In the genomic region with DNA sequence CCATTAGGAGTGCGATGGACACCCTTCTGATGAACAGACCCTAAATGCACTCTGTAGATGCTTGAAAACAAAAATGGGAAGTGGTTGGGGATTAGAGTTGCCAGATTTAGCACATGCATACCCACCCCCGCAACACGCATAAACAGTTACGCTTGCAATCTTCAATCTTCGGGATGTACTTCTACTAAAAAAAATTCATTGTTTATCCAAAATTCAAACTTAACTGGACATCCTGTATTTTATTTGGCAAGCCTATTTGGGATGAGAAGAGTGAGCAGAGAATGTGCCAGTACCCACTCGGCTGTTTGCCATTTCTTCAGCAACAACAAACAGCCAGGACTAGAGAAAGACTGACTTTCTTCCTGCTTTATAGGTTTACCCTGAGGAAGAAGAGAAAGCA, we compare ENCODE assay signal across 25 cellular contexts.
A peak's percentile ranks its signal among the peaks of the same experiment; 100 is the strongest.
DNase-seq lines count a peak whose midpoint lies in the region; ATAC-seq and TF ChIP-seq lines count a peak whose summit lies in the region.
"Had no signal": no experiment of that assay in that cellular context is flagged by ENCODE, and none has a peak within 500 bp of the region (broad histone marks: within the 10 kb centered on the region; RNA-seq: fewer than 3 reads in every experiment).

No MANE protein-coding gene starts in this region.

- H3K4me1 Mint-ChIP-seq in nephron, result peaks cover 25% of the 10 kb centered on the region
- H3K4me1 Mint-ChIP-seq: CD8-positive, alpha-beta memory T cell; immature natural killer cell; neural crest cell had no signal

- H3K9me3 Mint-ChIP-seq in nephron, result no peaks in the 10 kb centered on the region
- H3K9me3 Mint-ChIP-seq: activated CD4-positive, alpha-beta memory T cell treated with anti-CD3 and anti-CD28 coated beads for 36 hours; activated T-cell treated with anti-CD3 and anti-CD28 coated beads, Interleukin-2, amount 50 U/mL, for 4 hours; CD8-positive, alpha-beta memory T cell; immature natural killer cell; neural crest cell; T-helper 1 cell treated with Interleukin-12 subunit alpha and Interleukin-12 subunit beta and Interleukin-4 antibody, amounts not matched to agents 30 μg/mL and 1 μg/mL, for 36 hours had no signal

- H3K27ac Mint-ChIP-seq in nephron, result peak overlapping the region in 2 of 3 experiments; percentile 39 to 65
- H3K27ac Mint-ChIP-seq: activated CD4-positive, alpha-beta memory T cell treated with anti-CD3 and anti-CD28 coated beads for 36 hours; activated naive CD8-positive, alpha-beta T cell; CD8-positive, alpha-beta memory T cell; IgD-negative memory B cell; immature natural killer cell; T-helper 1 cell treated with Interleukin-12 subunit alpha and Interleukin-12 subunit beta and Interleukin-4 antibody, amounts not matched to agents 30 μg/mL and 1 μg/mL, for 36 hours had no signal

- no peak for ATAC-seq in GM18867 (IDR thresholded peaks at IDR 0.05; ENCODE audit: unreplicated experiment)
- ATAC-seq: activated T-cell treated with anti-CD3 and anti-CD28 coated beads, Interleukin-2, amount 50 U/mL, for 4 hours; body of pancreas had no signal

- peaks cover 4% of the 10 kb centered on the region for H3K27me3 Mint-ChIP-seq in nephron (ENCODE audit: low read depth)
- H3K27me3 Mint-ChIP-seq: activated naive CD8-positive, alpha-beta T cell had no signal

- no peaks in the 10 kb centered on the region for H3K36me3 Mint-ChIP-seq in nephron (ENCODE audit: low read depth)
- H3K36me3 Mint-ChIP-seq: activated CD4-positive, alpha-beta memory T cell treated with anti-CD3 and anti-CD28 coated beads for 36 hours; activated naive CD8-positive, alpha-beta T cell; CD8-positive, alpha-beta memory T cell; IgD-negative memory B cell; immature natural killer cell had no signal

- DNase-seq in Ammon's horn (ENCODE audit: low spot score) (peak; percentile 35), LNCaP clone FGC (ENCODE audit: low read depth) (peak; percentile 42), choroid plexus epithelial cell (ENCODE audit: low read depth) (peak; percentile 14), HK-2 (ENCODE audit: unreplicated experiment) (no peak), NCI-H1694 (lab: John Stamatoyannopoulos, UW) (no peak), SKM-1 treated with dmso at 0.1 percent for 144 hours (lab: John Stamatoyannopoulos, UW; ENCODE audit: unreplicated experiment) (no peak)
- DNase-seq: activated CD4-positive, alpha-beta memory T cell treated with anti-CD3 and anti-CD28 coated beads for 36 hours; activated T-cell treated with anti-CD3 and anti-CD28 coated beads, Interleukin-2, amount 50 U/mL, for 4 hours; body of pancreas; CD8-positive, alpha-beta memory T cell; dermis blood vessel endothelial cell; EL; immature natural killer cell; NCI-H1105 treated with DMSO at 0.1 percent for 48 hours; NCI-H774; RPMI8226; stomach had no signal

- no peak overlapping the region for H3K4me3 Mint-ChIP-seq in nephron
- H3K4me3 Mint-ChIP-seq: activated CD4-positive, alpha-beta memory T cell treated with anti-CD3 and anti-CD28 coated beads for 36 hours; activated naive CD8-positive, alpha-beta T cell; activated T-cell treated with anti-CD3 and anti-CD28 coated beads, Interleukin-2, amount 50 U/mL, for 4 hours; CD8-positive, alpha-beta memory T cell; IgD-negative memory B cell; immature natural killer cell; neural crest cell; T-helper 1 cell treated with Interleukin-12 subunit alpha and Interleukin-12 subunit beta and Interleukin-4 antibody, amounts not matched to agents 30 μg/mL and 1 μg/mL, for 36 hours had no signal

- H3K4me3 ChIP-seq in LNCaP clone FGC (ENCODE audit: low read depth, low read length) (no peak overlapping the region), choroid plexus epithelial cell (ENCODE audit: low read depth, low read length) (no peak overlapping the region)
- H3K4me3 ChIP-seq: body of pancreas, lung, right atrium auricular region, stomach had no signal

- TF ChIP-seq CTCF in LNCaP clone FGC (IDR thresholded peaks at IDR 0.05; ENCODE audit: control insufficient read depth, extremely low read depth, insufficient read depth) (no peak), choroid plexus epithelial cell (conservative IDR thresholded peaks at IDR 0.05; ENCODE audit: low read depth, low read length) (no peak), nephron (IDR thresholded peaks at IDR 0.05; ENCODE audit: unreplicated experiment in 3 of 3) (no peak)

Comparison
In these comparisons a context has a peak if more than half of its experiments do, and no peak if none do; other contexts are left out.
1. DNase-seq: peak in Ammon's horn (single experiment), LNCaP clone FGC (single experiment) and choroid plexus epithelial cell (single experiment); none in HK-2 (single experiment), NCI-H1694 (single experiment) and SKM-1 treated with dmso at 0.1 percent for 144 hours (single experiment).